Comparison of ENCODE assay signal across 19 cellular contexts in the genomic region with DNA sequence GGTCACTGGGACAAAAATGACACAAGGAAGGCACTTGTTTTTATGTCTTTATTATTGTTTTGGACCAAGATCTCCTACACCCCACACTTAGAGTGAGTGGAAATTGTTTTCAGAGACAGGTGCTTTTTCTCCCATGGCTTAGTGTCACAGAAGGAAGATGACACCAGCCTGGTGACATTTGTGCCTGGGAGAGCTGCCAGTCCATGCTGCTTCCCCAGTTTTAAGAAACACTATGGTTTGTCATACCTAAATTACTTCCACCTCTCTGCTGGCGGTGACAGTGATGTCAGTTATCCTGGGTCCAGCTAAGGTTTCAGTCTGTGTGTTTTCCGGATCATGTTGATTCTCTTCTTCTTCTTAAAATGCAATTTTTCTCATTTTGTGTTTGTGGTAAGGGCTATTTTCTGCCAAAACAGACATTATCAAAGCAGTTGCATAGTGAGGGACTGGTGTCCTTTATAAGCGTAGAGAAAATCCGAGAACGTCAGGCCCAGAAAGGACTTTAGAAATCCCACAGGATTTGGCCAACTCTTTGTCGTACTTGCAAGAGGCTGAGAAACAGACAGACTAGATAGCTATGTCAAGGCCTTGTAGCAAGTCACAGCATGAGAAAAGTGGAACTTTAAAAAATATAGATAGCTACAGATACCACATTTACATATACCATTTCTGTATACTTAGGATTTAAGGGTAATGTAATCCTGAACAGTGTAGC.
"Had no signal": no experiment of that assay in that cellular context is flagged by ENCODE, and none has a peak within 500 bp of the region (broad histone marks: within the 10 kb centered on the region; RNA-seq: fewer than 3 reads in every experiment).

No MANE protein-coding gene starts in this region.

- DNase-seq: cerebellar nuclear complex; dermis blood vessel endothelial cell; islet precursor cell; left ventricle myocardium inferior; lower lobe of right lung; occipital lobe; retina; right lobe of liver; small intestine; stimulated activated CD4-positive, alpha-beta T cell treated with anti-CD3 and anti-CD28 coated beads, Interleukin-12 subunit alpha, Interleukin-12 subunit beta, amount 100 ng/mL, for 4 hours; stimulated activated CD4-positive, alpha-beta T cell treated with anti-CD3 and anti-CD28 coated beads, Interleukin-2, amount 100 ng/mL, for 48 hours; stimulated activated naive CD4-positive, alpha-beta T cell treated with Interleukin-2 at 50 U/mL for 16 hours; tibial artery; upper lobe of right lung had no signal

- H3K4me1 ChIP-seq: colonic mucosa, left ventricle myocardium inferior, lower lobe of right lung, parathyroid adenoma, prostate gland, right lobe of liver, tibial artery, upper lobe of right lung, vagina had no signal

- H3K36me3 ChIP-seq: colonic mucosa, left ventricle myocardium inferior, lower lobe of right lung, prostate gland, right lobe of liver, tibial artery, upper lobe of right lung, vagina had no signal

- H3K27me3 ChIP-seq: colonic mucosa, right lobe of liver, tibial artery, upper lobe of right lung, vagina had no signal

- H3K4me3 ChIP-seq: colonic mucosa, left ventricle myocardium inferior, lower lobe of right lung, prostate gland, right lobe of liver, tibial artery, upper lobe of right lung, vagina had no signal

- H2AFZ ChIP-seq: parathyroid adenoma had no signal

- H3K79me2 ChIP-seq: parathyroid adenoma had no signal

- H3K27ac ChIP-seq: colonic mucosa, left ventricle myocardium inferior, lower lobe of right lung, parathyroid adenoma, prostate gland, right lobe of liver, tibial artery, upper lobe of right lung, vagina had no signal

- ATAC-seq: lower lobe of right lung; natural killer cell treated with Interleukin-12 subunit alpha and Interleukin-12 subunit beta and Interleukin-15 and Interleukin-18, amount 100 ng/mL, for 72 hours; right lobe of liver; upper lobe of right lung had no signal

- H3K9ac ChIP-seq: parathyroid adenoma had no signal

- H3K9me3 ChIP-seq: colonic mucosa, left ventricle myocardium inferior, lower lobe of right lung, prostate gland, right lobe of liver, tibial artery, upper lobe of right lung, vagina had no signal
